1 cellular context compared by ENCODE assay signal in genomic region chr10:101831169-101831811, GRCh38.
TF ChIP-seq lines count a peak whose summit lies in the region.

No MANE protein-coding gene starts in this region.

TF ChIP-seq in GM23338, 12 proteins besides CTCF, POLR2A, EP300 and RAD21 (continued from another document):
- TF ChIP-seq ZNF462 (CRISPR knock-in tag; IDR thresholded peaks at IDR 0.05) (no peak), CREB1 (CRISPR knock-in tag; IDR thresholded peaks at IDR 0.05; ENCODE audit: low read depth) (no peak), ZNF114 (CRISPR knock-in tag; IDR thresholded peaks at IDR 0.05) (no peak), POLR2AphosphoS5 (IDR thresholded peaks at IDR 0.05; ENCODE audit: low read depth) (no peak), STAT1 (IDR thresholded peaks at IDR 0.05; ENCODE audit: unreplicated experiment) (no peak), NANOG (IDR thresholded peaks at IDR 0.05; ENCODE audit: borderline replicate concordance) (no peak), ZNF331 (CRISPR knock-in tag; IDR thresholded peaks at IDR 0.05; ENCODE audit: low read depth) (no peak), JUNB (IDR thresholded peaks at IDR 0.05; ENCODE audit: unreplicated experiment) (no peak), EZH2 (IDR thresholded peaks at IDR 0.05; ENCODE audit: low read depth, unreplicated experiment) (no peak)
